10 cellular contexts compared by ENCODE assay signal in the genomic region with DNA sequence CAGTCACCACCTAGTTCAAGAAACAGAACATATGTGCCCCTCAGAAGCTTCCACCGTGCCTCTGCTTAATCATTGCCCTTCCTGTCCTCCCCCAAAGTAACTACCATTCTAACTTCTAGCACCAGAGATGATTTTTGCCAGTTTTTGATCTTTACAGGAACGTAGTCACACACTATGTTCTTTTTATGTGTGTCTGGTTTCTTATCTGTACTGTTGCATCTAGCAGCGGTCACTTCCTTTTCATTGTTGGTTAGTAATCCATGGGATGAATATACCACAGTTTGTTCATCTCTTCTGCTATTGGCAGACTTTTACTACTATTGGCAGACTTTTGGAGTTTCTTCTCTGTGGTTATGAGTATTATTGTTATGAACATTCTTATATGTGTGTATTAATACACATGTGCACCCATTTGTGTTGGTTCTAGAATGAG. TPM values are rescaled to one million over a fixed set of nuclear protein-coding genes. Genes with fewer than 3 reads are reported as not detected.
DNase-seq lines count a peak whose midpoint lies in the region; ATAC-seq, FAIRE-seq and TF ChIP-seq lines count a peak whose summit lies in the region.
"Had no signal": no experiment of that assay in that cellular context is flagged by ENCODE, and none has a peak within 500 bp of the region (broad histone marks: within the 10 kb centered on the region; RNA-seq: fewer than 3 reads in every experiment).

No MANE protein-coding gene starts in this region.

- peaks cover 0 to 14% (median 11%) of the 10 kb centered on the region in 11 experiments; a peak in 15 of 22 replicates for H3K9me3 ChIP-seq in BLaER1 treated with 17β-estradiol and CSF1 and Interleukin-3, amounts not matched to agents 10 nM and 100 nM (replicated peaks in 1 of 11)

- no peak overlapping the region for H3K4me3 ChIP-seq in BLaER1 treated with 17β-estradiol and CSF1 and Interleukin-3, amounts not matched to agents 10 nM and 100 nM

- no peaks in the 10 kb centered on the region for H3K27me3 Mint-ChIP-seq in mesothelial cell of epicardium (ENCODE audit: low read depth)

- ATAC-seq in HG03342 (IDR thresholded peaks at IDR 0.05; ENCODE audit: unreplicated experiment) = no peak

- H3K4me1 ChIP-seq in BLaER1 treated with 17β-estradiol and CSF1 and Interleukin-3, amounts not matched to agents 10 nM and 100 nM = peaks cover 36 to 53% (median 45%) of the 10 kb centered on the region in 10 experiments

- no peak for FAIRE-seq in GM12892 (lab: Jason Lieb, UNC)

- H3K4me3 Mint-ChIP-seq in mesothelial cell of epicardium = no peak overlapping the region

- peaks cover 30% of the 10 kb centered on the region for H3K36me3 Mint-ChIP-seq in mesothelial cell of epicardium

- H3K4me2 ChIP-seq in BLaER1 treated with 17β-estradiol and CSF1 and Interleukin-3, amounts not matched to agents 10 nM and 100 nM = peak overlapping the region; percentile 18 to 97 (median 38); a peak in 20 of 22 replicates
- H3K4me2 ChIP-seq: KMS-11 had no signal

- no peak overlapping the region for H3K9ac ChIP-seq in BLaER1 treated with 17β-estradiol and CSF1 and Interleukin-3, amounts not matched to agents 10 nM and 100 nM
- H3K9ac ChIP-seq: KMS-11 had no signal

- H3K27ac Mint-ChIP-seq in mesothelial cell of epicardium = peak overlapping the region; percentile 64

- H3K9me3 Mint-ChIP-seq in mesothelial cell of epicardium = peaks cover 10% of the 10 kb centered on the region

- H3K27me3 ChIP-seq in BLaER1 treated with 17β-estradiol and CSF1 and Interleukin-3, amounts not matched to agents 10 nM and 100 nM = no peaks in the 10 kb centered on the region

- DNase-seq in Kasumi-1 (lab: John Stamatoyannopoulos, UW) (peak; percentile 74 to 82), astrocyte of the hippocampus (ENCODE audit: low read depth, low spot score) (peak; percentile 26), mesothelial cell of epicardium (ENCODE audit: low spot score in 2 of 2, unreplicated experiment in 2 of 2) (no peak), HK-2 (ENCODE audit: unreplicated experiment) (no peak), pons (ENCODE audit: low spot score) (no peak), GM12892 (ENCODE audit: insufficient read length) (no peak)
- DNase-seq: head of caudate nucleus had no signal

- no peak for TF ChIP-seq CTCF in mesothelial cell of epicardium (IDR thresholded peaks at IDR 0.05; ENCODE audit: unreplicated experiment)

- peaks cover 15 to 80% (median 55%) of the 10 kb centered on the region in 11 experiments; a peak in 18 of 22 replicates for H4K20me1 ChIP-seq in BLaER1 treated with 17β-estradiol and CSF1 and Interleukin-3, amounts not matched to agents 10 nM and 100 nM

- H3K36me3 ChIP-seq in BLaER1 treated with 17β-estradiol and CSF1 and Interleukin-3, amounts not matched to agents 10 nM and 100 nM = peaks cover 56 to 90% (median 71%) of the 10 kb centered on the region in 11 experiments

- H3K4me1 Mint-ChIP-seq in mesothelial cell of epicardium = peaks cover 39% of the 10 kb centered on the region

- no peak overlapping the region for H3K27ac ChIP-seq in BLaER1 treated with 17β-estradiol and CSF1 and Interleukin-3, amounts not matched to agents 10 nM and 100 nM
- H3K27ac ChIP-seq: KMS-11 had no signal

- TF ChIP-seq POLR2A in GM12892 (IDR thresholded peaks at IDR 0.05; ENCODE audit: low read depth, low read length) = no peak

RNA-seq across cellular contexts. Expression of a gene that starts 34.6 kb away (rescaled TPM):
- 80.8 to 88.0 TPM (median 82.9 TPM) in 3 replicates for total RNA-seq in mesothelial cell of epicardium
- polyA plus RNA-seq in GM12892 (2012; ENCODE audit: missing spikeins) = 8.9 TPM

Comparison
In these comparisons a context has a peak if more than half of its experiments do, and no peak if none do; other contexts are left out.
1. DNase-seq: peak in Kasumi-1 (2 of 2) and astrocyte of the hippocampus (single experiment); none in mesothelial cell of epicardium (0 of 2), HK-2 (single experiment), pons (single experiment) and GM12892 (single experiment).